Comparison of ENCODE assay signal across 17 cellular contexts in the genomic region with DNA sequence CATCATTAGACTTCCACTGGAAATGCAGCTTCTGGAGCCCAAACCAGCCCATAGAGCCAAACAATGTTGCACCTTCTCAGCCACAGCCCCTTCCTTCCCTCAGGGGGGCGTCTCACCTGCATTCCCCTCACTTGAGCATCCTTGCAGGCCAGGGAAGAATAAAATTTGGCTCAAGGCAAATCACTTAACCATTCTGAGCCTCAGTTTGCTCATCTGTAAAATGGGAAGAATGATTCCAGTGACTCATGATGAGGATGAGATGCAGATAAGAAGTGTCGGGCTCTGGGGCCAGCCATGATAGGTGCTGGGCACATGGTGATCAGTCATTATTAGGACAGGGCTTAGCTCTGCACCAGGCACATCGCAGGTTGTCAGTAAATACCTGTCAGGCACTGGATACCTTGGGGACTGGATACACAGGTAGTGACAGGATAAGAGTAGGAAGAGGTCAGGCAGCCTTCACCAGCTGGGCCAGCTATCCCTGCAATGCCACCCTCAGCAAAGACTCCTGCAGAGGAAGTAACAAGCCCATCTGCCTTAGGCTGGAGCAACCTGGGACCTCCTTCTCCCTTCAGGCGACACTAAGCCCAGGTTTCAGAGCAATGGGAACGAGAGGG.
DNase-seq lines count a peak whose midpoint lies in the region; ATAC-seq, FAIRE-seq and TF ChIP-seq lines count a peak whose summit lies in the region.
"Had no signal": no experiment of that assay in that cellular context is flagged by ENCODE, and none has a peak within 500 bp of the region (broad histone marks: within the 10 kb centered on the region; RNA-seq: fewer than 3 reads in every experiment).

No MANE protein-coding gene starts in this region.

- no peak overlapping the region for H3K4me2 ChIP-seq in IMR-90 (ENCODE audit: low read depth, low read length)
- H3K4me2 ChIP-seq in HepG2 (ENCODE audit: low read depth, low read length) = no peak overlapping the region
- H3K4me2 ChIP-seq in PC-9 = no peak overlapping the region
- H3K4me2 ChIP-seq: GM23338 had no signal

- intact Hi-C loops in IMR-90 (cut with micrococcal nuclease) (no loop called here), HepG2 (cut with micrococcal nuclease; ENCODE audit: unreplicated experiment) (no loop called here), spleen (cut with DNase I; ENCODE audit: low total_unique reads) (no loop called here), PC-9 (cut with micrococcal nuclease; ENCODE audit: unreplicated experiment) (no loop called here)

- H3K27me3 ChIP-seq in IMR-90 (ENCODE audit: control insufficient read depth, insufficient read depth, low read length) (peaks cover 22% of the 10 kb centered on the region), HepG2 (ENCODE audit: control insufficient read depth in 1 of 2, insufficient read depth in 2 of 2, low read length in 2 of 2) (peaks cover 18 to 87% of the 10 kb centered on the region in 2 experiments; a peak in 4 of 5 replicates), spleen (replicated peaks in 1 of 7) (peaks cover 0 to 14% (median 0%) of the 10 kb centered on the region in 7 donors), PC-9 (ENCODE audit: insufficient read depth, low read depth) (peaks cover 88% of the 10 kb centered on the region)

- H2AK9ac ChIP-seq in IMR-90 (replicated peaks; ENCODE audit: low read depth, low read length, poor library complexity) = peak overlapping the region; percentile 28

- H3K36me3 Mint-ChIP-seq in WTC11 = no peaks in the 10 kb centered on the region
- H3K36me3 Mint-ChIP-seq: CD4-positive, alpha-beta memory T cell had no signal

- H3K27ac ChIP-seq in IMR-90 (ENCODE audit: insufficient read depth, low read length) (no peak overlapping the region), HepG2 (ENCODE audit: extremely low read length, insufficient read depth, low read length) (no peak overlapping the region), spleen (no peak overlapping the region), PC-9 (no peak overlapping the region)

- TF ChIP-seq POLR2A in IMR-90 (IDR thresholded peaks at IDR 0.05; ENCODE audit: low read depth, low read length) (no peak), HepG2 (IDR thresholded peaks at IDR 0.05; ENCODE audit: insufficient read depth in 1 of 2, low read depth in 2 of 2, low read length in 2 of 2) (no peak), spleen (IDR thresholded peaks at IDR 0.05) (no peak)

- no peak overlapping the region for H4K8ac ChIP-seq in IMR-90 (ENCODE audit: low read depth in 2 of 2, low read length in 2 of 2)

- TF ChIP-seq EP300 in HepG2 (IDR thresholded peaks at IDR 0.05; ENCODE audit: low read depth in 2 of 2, low read length in 2 of 2) (no peak), HepG2 (CRISPR knock-in tag; IDR thresholded peaks at IDR 0.05; ENCODE audit: borderline replicate concordance) (no peak)

- H2BK5ac ChIP-seq in IMR-90 (ENCODE audit: low read depth, low read length, poor library complexity, severe bottlenecking) = no peak overlapping the region

- no peaks in the 10 kb centered on the region for H3K4me1 ChIP-seq in IMR-90 (ENCODE audit: control insufficient read depth, insufficient read depth, low read length)
- H3K4me1 ChIP-seq in HepG2 (ENCODE audit: insufficient read depth, low read length) = no peaks in the 10 kb centered on the region
- no peaks in the 10 kb centered on the region for H3K4me1 ChIP-seq in spleen
- H3K4me1 ChIP-seq in PC-9 (replicated peaks; ENCODE audit: insufficient read depth) = no peaks in the 10 kb centered on the region

- CTCF ChIA-PET in IMR-90 (lab: Yijun Ruan, JAX) = no interaction called here
- CTCF ChIA-PET in WTC11 (lab: Charles Lee) = interaction anchor here (1.1 to 3.5 kb wide), 3 partner anchors 9 to 208 kb away, joined by 4 to 15 read pairs (median 4); no protein-coding TSS in a partner anchor
- CTCF ChIA-PET in HepG2 (lab: Yijun Ruan, JAX; ENCODE audit: low intra/inter-chr PET ratio, low total read pairs) = no interaction called here
- CTCF ChIA-PET in PC-9 (lab: Charles Lee) = no interaction called here

- H3K79me2 ChIP-seq in HepG2 (ENCODE audit: insufficient read depth, low read length) = no peaks in the 10 kb centered on the region
- H3K79me2 ChIP-seq in PC-9 (ENCODE audit: low read depth) = no peaks in the 10 kb centered on the region

- H3K14ac ChIP-seq in IMR-90 (replicated peaks; ENCODE audit: low read depth, low read length) = no peak overlapping the region

- H2AFZ ChIP-seq in IMR-90 (replicated peaks; ENCODE audit: low read length, poor library complexity) (no peak overlapping the region), HepG2 (ENCODE audit: low read length) (no peak overlapping the region), PC-9 (no peak overlapping the region)
- H2AFZ ChIP-seq: GM23338 had no signal

- no peak overlapping the region for H3K4me3 Mint-ChIP-seq in WTC11
- H3K4me3 Mint-ChIP-seq: B cell; CD4-positive, alpha-beta memory T cell; GM23338 had no signal

- H4K5ac ChIP-seq in IMR-90 (ENCODE audit: low read depth, low read length) = no peak overlapping the region

- DNase-seq in IMR-90 = no peak
- peak; percentile 3 for DNase-seq in WTC11 (ENCODE audit: low spot score)
- no peak for DNase-seq in HepG2 (ENCODE audit: low spot score)
- DNase-seq in spleen = peak; percentile 18
- DNase-seq in GOT3 (lab: John Stamatoyannopoulos, UW) = no peak
- DNase-seq in PC-9 = no peak
- DNase-seq: C1 segment of cervical spinal cord; CD4-positive, alpha-beta memory T cell; DMS79 had no signal

- BruUV-seq in IMR-90 (replicated peaks; lab: Mats Ljungman, UMichigan) (no TSS peak), HepG2 (replicated peaks; lab: Mats Ljungman, UMichigan) (no TSS peak), PC-9 (replicated peaks; lab: Mats Ljungman, UMichigan) (no TSS peak)

- no peak overlapping the region for H2BK120ac ChIP-seq in IMR-90 (ENCODE audit: low read depth, low read length)

- no peaks in the 10 kb centered on the region for H3K9me1 ChIP-seq in IMR-90 (ENCODE audit: insufficient read depth, low read length)

- no peak for TF ChIP-seq RAD21 in IMR-90 (IDR thresholded peaks at IDR 0.05; ENCODE audit: low read length)
- no peak for TF ChIP-seq RAD21 in HepG2 (CRISPR knock-in tag; IDR thresholded peaks at IDR 0.05)

- POLR2A ChIA-PET in IMR-90 (lab: Charles Lee; ENCODE audit: unreplicated experiment) (no interaction called here), WTC11 (lab: Charles Lee) (no interaction called here), HepG2 (lab: Yijun Ruan, JAX) (no interaction called here), PC-9 (lab: Charles Lee; ENCODE audit: unreplicated experiment) (interaction anchor here (0.6 kb wide), 1 partner anchor 1655 kb away, joined by 3 read pairs; no protein-coding TSS in a partner anchor)

- peaks cover 8% of the 10 kb centered on the region for H3K9me3 Mint-ChIP-seq in WTC11
- H3K9me3 Mint-ChIP-seq: GM23338 had no signal

- no peak overlapping the region for H2BK15ac ChIP-seq in IMR-90 (ENCODE audit: low read depth, low read length)

- H4K91ac ChIP-seq in IMR-90 (ENCODE audit: insufficient read depth, low read depth, low read length) = no peak overlapping the region

- H3K4me1 Mint-ChIP-seq in WTC11 = peaks cover 29% of the 10 kb centered on the region
- H3K4me1 Mint-ChIP-seq: B cell; CD4-positive, alpha-beta memory T cell had no signal

- H2AK5ac ChIP-seq in IMR-90 (ENCODE audit: low read depth, low read length) = no peak overlapping the region

- H3K27ac Mint-ChIP-seq in WTC11 = no peak overlapping the region
- H3K27ac Mint-ChIP-seq: B cell, GM23338 had no signal

- H3K18ac ChIP-seq in IMR-90 (ENCODE audit: low read depth, low read length) = no peak overlapping the region

- H4K20me1 ChIP-seq in IMR-90 (ENCODE audit: insufficient read depth, low read length) (no peaks in the 10 kb centered on the region), HepG2 (ENCODE audit: insufficient read depth, low read length) (no peaks in the 10 kb centered on the region; the same call in 1 of the 2 replicates), PC-9 (ENCODE audit: insufficient read depth) (no peaks in the 10 kb centered on the region)

- no peak for ATAC-seq in IMR-90 (ENCODE audit: low read depth)
- no peak for ATAC-seq in WTC11
- ATAC-seq in HepG2 = no peak
- ATAC-seq in HG02759 (IDR thresholded peaks at IDR 0.05; ENCODE audit: unreplicated experiment) = no peak
- ATAC-seq in HG03442 (IDR thresholded peaks at IDR 0.05; ENCODE audit: unreplicated experiment) = no peak
- ATAC-seq: GM12878 had no signal

- 39% methylated on average over 2 of the region's 5 CpGs; no CpG with 5 or more reads in 1 of the 2 experiments for WGBS in IMR-90 (ENCODE audit: extremely low coverage in 2 of 2, insufficient read length in 1 of 2), 2 experiments
- WGBS in HepG2 (ENCODE audit: low lambda C conversion rate) = 5% methylated on average over 4 of the region's 5 CpGs
- WGBS in spleen, 5 donors = 78 to 90% (median 85%) methylated on average over 5 of the region's 5 CpGs

- no peak for FAIRE-seq in HepG2 (lab: Jason Lieb, UNC)
- FAIRE-seq: GM12878, GM18507, HTR-8/SVneo had no signal

- no peaks in the 10 kb centered on the region for H3K9me2 ChIP-seq in PC-9 (ENCODE audit: insufficient read depth)

- no peak overlapping the region for H3K4ac ChIP-seq in IMR-90 (ENCODE audit: low read depth, low read length)

- H3K4me3 ChIP-seq in IMR-90 (ENCODE audit: insufficient read depth, low read depth, low read length) (no peak overlapping the region), HepG2 (replicated peaks in 1 of 3; ENCODE audit: insufficient read depth in 1 of 3, low read depth in 2 of 3, low read length in 3 of 3) (no peak overlapping the region), spleen (no peak overlapping the region), PC-9 (no peak overlapping the region)
- H3K4me3 ChIP-seq: GM12878, GM23338, HAP-1 had no signal

- H3K9me3 ChIP-seq in IMR-90 (ENCODE audit: control insufficient read depth, insufficient read depth, low read length) (peaks cover 6% of the 10 kb centered on the region), HepG2 (ENCODE audit: low read length) (peaks cover 7% of the 10 kb centered on the region; the same call in 1 of the 2 replicates), spleen (peaks cover 0 to 9% (median 1%) of the 10 kb centered on the region in 8 donors), PC-9 (ENCODE audit: insufficient read depth, low read depth) (no peaks in the 10 kb centered on the region)
- H3K9me3 ChIP-seq: HAP-1 had no signal

- in situ Hi-C loops in IMR-90 (cut with MboI; ENCODE audit: low sequenced_read_pairs) = no loop called here
- in situ Hi-C loops in HepG2 (cut with HindIII; ENCODE audit: extremely low pct_ligation_motif_present, low pct_unique_long_range_greater_than_20kb) = no loop called here

- peaks cover 5% of the 10 kb centered on the region; the same call in 1 of the 2 replicates for H3K27me3 Mint-ChIP-seq in WTC11 (ENCODE audit: low read depth)

- H3K9ac ChIP-seq in IMR-90 (ENCODE audit: low read depth, low read length) (no peak overlapping the region), HepG2 (ENCODE audit: insufficient read depth, low read depth, low read length) (no peak overlapping the region)

- no peaks in the 10 kb centered on the region for H3K79me1 ChIP-seq in IMR-90 (ENCODE audit: low read depth in 1 of 2, low read length in 2 of 2)

- H3K23ac ChIP-seq in IMR-90 (ENCODE audit: low read depth, low read length) = no peak overlapping the region

- no peak overlapping the region for H3K56ac ChIP-seq in IMR-90 (ENCODE audit: extremely low read depth, insufficient read depth, low read length)

- no peaks in the 10 kb centered on the region for H3F3A ChIP-seq in PC-9 (ENCODE audit: insufficient read depth, low read depth)

- dilution Hi-C loops in IMR-90 (cut with HindIII; ENCODE audit: low sequenced_read_pairs, unreplicated experiment) = no loop called here

- no peak overlapping the region for H2BK20ac ChIP-seq in IMR-90 (ENCODE audit: low read depth, low read length)

- no peaks in the 10 kb centered on the region for H3K36me3 ChIP-seq in IMR-90 (ENCODE audit: control insufficient read depth, insufficient read depth, low read length)
- no peaks in the 10 kb centered on the region for H3K36me3 ChIP-seq in HepG2 (replicated peaks in 1 of 2; ENCODE audit: control insufficient read depth in 1 of 2, insufficient read depth in 2 of 2, low read length in 2 of 2)
- no peaks in the 10 kb centered on the region for H3K36me3 ChIP-seq in spleen
- no peaks in the 10 kb centered on the region for H3K36me3 ChIP-seq in PC-9 (ENCODE audit: low read depth)
- H3K36me3 ChIP-seq: HAP-1 had no signal

- no peak for TF ChIP-seq CTCF in IMR-90 (conservative IDR thresholded peaks at IDR 0.05; ENCODE audit: low read depth, low read length)
- no peak for TF ChIP-seq CTCF in WTC11 (IDR thresholded peaks at IDR 0.05)
- no peak for TF ChIP-seq CTCF in HepG2 (CRISPR knock-in tag; IDR thresholded peaks at IDR 0.05)
- no peak for TF ChIP-seq CTCF in spleen (IDR thresholded peaks at IDR 0.05 in 8 of 11, conservative IDR thresholded peaks at IDR 0.05 in 3 of 11)
- no peak for TF ChIP-seq CTCF in PC-9 (conservative IDR thresholded peaks at IDR 0.05)

Comparison
In these comparisons a context has a peak if more than half of its experiments do, and no peak if none do; other contexts are left out.
1. DNase-seq: peak in WTC11 (single experiment) and spleen (single experiment); none in IMR-90 (single experiment), HepG2 (single experiment), GOT3 (single experiment) and PC-9 (0 of 2).